ENCODE assay signal across 8 cellular contexts in genomic region chr17:4583796-4584124, GRCh38. TPM values are rescaled to one million over a fixed set of nuclear protein-coding genes. Genes with fewer than 3 reads are reported as not detected.
DNase-seq lines count a peak whose midpoint lies in the region; ATAC-seq, FAIRE-seq and TF ChIP-seq lines count a peak whose summit lies in the region.

No MANE protein-coding gene starts in this region.

- ATAC-seq in HG02884 (IDR thresholded peaks at IDR 0.05; ENCODE audit: unreplicated experiment) (no peak), GM19328 (IDR thresholded peaks at IDR 0.05; ENCODE audit: unreplicated experiment) (no peak)

- WGBS in ectodermal cell, 2 experiments = 21 to 22% methylated on average over 15 of the region's 15 CpGs
- WGBS in small intestine, 3 donors = 16 to 26% (median 25%) methylated on average over 13 to 15 of the region's 15 CpGs

- peak; percentile 50 for TF ChIP-seq CTCF in mesothelial cell of epicardium (IDR thresholded peaks at IDR 0.05; ENCODE audit: unreplicated experiment)

- H3K4me3 ChIP-seq in ectodermal cell (ENCODE audit: insufficient read depth, low read depth, low read length) = peak overlapping the region; percentile 52
- peak overlapping the region in 1 of 2 donors; percentile 49 for H3K4me3 ChIP-seq in small intestine (ENCODE audit: low read depth in 1 of 2, low read length in 2 of 2)

- H3K27ac Mint-ChIP-seq in mesothelial cell of epicardium = peak overlapping the region; percentile 98

- H3K36me3 ChIP-seq in ectodermal cell (ENCODE audit: control insufficient read depth, insufficient read depth, low read length) (no peaks in the 10 kb centered on the region), small intestine (ENCODE audit: control insufficient read depth in 2 of 2, insufficient read depth in 2 of 2, low read length in 2 of 2) (no peaks in the 10 kb centered on the region)

- H3K9me3 ChIP-seq in ectodermal cell (ENCODE audit: control insufficient read depth, low read length) = no peaks in the 10 kb centered on the region
- H3K9me3 ChIP-seq in small intestine (ENCODE audit: control insufficient read depth, low read depth) = no peaks in the 10 kb centered on the region

- H3K36me3 Mint-ChIP-seq in mesothelial cell of epicardium = no peaks in the 10 kb centered on the region

- peaks cover 79% of the 10 kb centered on the region for H3K4me1 Mint-ChIP-seq in mesothelial cell of epicardium

- H3K4me1 ChIP-seq in ectodermal cell (ENCODE audit: control insufficient read depth, insufficient read depth, low read length) (peaks cover 28% of the 10 kb centered on the region), small intestine (ENCODE audit: control insufficient read depth in 2 of 2, insufficient read depth in 1 of 2, low read depth in 1 of 2, low read length in 1 of 2) (no peaks in the 10 kb centered on the region)

- H3K27ac ChIP-seq in ectodermal cell (ENCODE audit: insufficient read depth, low read depth, low read length, poor library complexity, severe bottlenecking) (no peak overlapping the region), small intestine (ENCODE audit: low read depth in 1 of 2, low read length in 1 of 2) (no peak overlapping the region)

- peak; percentile 65 for DNase-seq in ELF-1 (ENCODE audit: low read depth, low spot score)
- peak; percentile 45 to 74 for DNase-seq in NCI-H524 (lab: John Stamatoyannopoulos, UW)
- no peak for DNase-seq in mesothelial cell of epicardium (ENCODE audit: low spot score in 2 of 2, unreplicated experiment in 2 of 2)
- no peak for DNase-seq in ureter (ENCODE audit: low spot score)
- DNase-seq in small intestine = no peak

- no peaks in the 10 kb centered on the region for H3K9me3 Mint-ChIP-seq in mesothelial cell of epicardium

- H3K27me3 ChIP-seq in ectodermal cell (ENCODE audit: control insufficient read depth, insufficient read depth, low read length, poor library complexity, severe bottlenecking) (peaks cover 40% of the 10 kb centered on the region), small intestine (ENCODE audit: control insufficient read depth in 2 of 2, insufficient read depth in 2 of 2, low read length in 2 of 2) (peaks cover 11 to 23% of the 10 kb centered on the region in 2 donors)

- no peaks in the 10 kb centered on the region for H3K27me3 Mint-ChIP-seq in mesothelial cell of epicardium (ENCODE audit: low read depth)

- FAIRE-seq in small intestine (lab: Jason Lieb, UNC) = no peak

- peak overlapping the region; percentile 90 for H3K4me3 Mint-ChIP-seq in mesothelial cell of epicardium

RNA-seq across cellular contexts. Expression of gene SMTNL2, which starts 0.6 kb away (rescaled TPM):
- polyA plus RNA-seq in ectodermal cell (2013, experiment 1 of 4) = 8.1 TPM
- 8.2 TPM for polyA plus RNA-seq in ectodermal cell (2013, experiment 2 of 4)
- polyA plus RNA-seq in ectodermal cell (2013, experiment 3 of 4) = 6.3 TPM
- 6.6 TPM for polyA plus RNA-seq in ectodermal cell (2013, experiment 4 of 4)
- 64.8 to 68.2 TPM (median 65.7 TPM) in 3 replicates for total RNA-seq in mesothelial cell of epicardium
- total RNA-seq in ureter = 2.0 TPM
- polyA plus RNA-seq in small intestine = 1 to 10 TPM in 1 of 3 donors, not detected in 2; 1.5 TPM

RNA-seq across cellular contexts. Expression of gene GGT6, which starts 23.4 kb away (rescaled TPM):
- not detected for polyA plus RNA-seq in ectodermal cell (2013, experiment 1 of 4)
- polyA plus RNA-seq in ectodermal cell (2013, experiment 2 of 4) = not detected
- not detected for polyA plus RNA-seq in ectodermal cell (2013, experiment 3 of 4)
- not detected for polyA plus RNA-seq in ectodermal cell (2013, experiment 4 of 4)
- total RNA-seq in mesothelial cell of epicardium (0.09 to 0.27 TPM (median 0.22 TPM) in 3 replicates), ureter (83.6 TPM)
- polyA plus RNA-seq in small intestine = 10 to 100 TPM; 17.6 to 63.9 (median 25.3) TPM

RNA-seq across cellular contexts. Expression of gene MYBBP1A, which starts 28.6 kb away (rescaled TPM):
- 44.5 TPM for polyA plus RNA-seq in ectodermal cell (2013, experiment 1 of 4)
- 46.2 TPM for polyA plus RNA-seq in ectodermal cell (2013, experiment 2 of 4)
- 31.4 TPM for polyA plus RNA-seq in ectodermal cell (2013, experiment 3 of 4)
- 32.0 TPM for polyA plus RNA-seq in ectodermal cell (2013, experiment 4 of 4)
- total RNA-seq in mesothelial cell of epicardium (69.5 to 74.6 TPM (median 73.5 TPM) in 3 replicates), ureter (110 TPM)
- 10 to 100 TPM; 15.0 to 34.0 (median 16.2) TPM for polyA plus RNA-seq in small intestine

RNA-seq across cellular contexts. Expression of gene ALOX15, which starts 57.7 kb away (rescaled TPM):
- polyA plus RNA-seq in ectodermal cell (2013, experiment 1 of 4) = 0.57 TPM
- 0.43 TPM for polyA plus RNA-seq in ectodermal cell (2013, experiment 2 of 4)
- 1.0 TPM for polyA plus RNA-seq in ectodermal cell (2013, experiment 3 of 4)
- polyA plus RNA-seq in ectodermal cell (2013, experiment 4 of 4) = 0.53 TPM
- total RNA-seq in mesothelial cell of epicardium = 0.18 to 0.45 TPM (median 0.36 TPM) in 3 replicates
- 1.2 TPM for total RNA-seq in ureter
- polyA plus RNA-seq in small intestine = under 1 TPM in 2 of 3 donors, not detected in 1; 0.15 to 0.27 TPM

Comparison
In these comparisons a context has a peak if more than half of its experiments do, and no peak if none do; other contexts are left out.
1. DNase-seq: peak in ELF-1 (single experiment) and NCI-H524 (2 of 2); none in mesothelial cell of epicardium (0 of 2), ureter (single experiment) and small intestine (single experiment).
2. RNA of gene SMTNL2, which starts 0.6 kb away (total RNA-seq): 64.8 to 68.2 TPM in mesothelial cell of epicardium; 2.0 TPM in ureter (single experiment); every median in the first group is over 10 times any median in the second.
3. RNA of gene GGT6, which starts 23.4 kb away (total RNA-seq): 83.6 TPM in ureter (single experiment); 0.09 to 0.27 TPM in mesothelial cell of epicardium; every median in the first group is over 10 times any median in the second.